ENCODE assay signal across 1 cellular context in genomic region chr1:43531906-43532584, GRCh38.
A peak's percentile ranks its signal among the peaks of the same experiment; 100 is the strongest.
TF ChIP-seq lines count a peak whose summit lies in the region.

No MANE protein-coding gene starts in this region.

TF ChIP-seq in K562, 482 proteins besides CTCF, POLR2A, EP300 and RAD21 (continued from another document):
- TF ChIP-seq TEAD4 (IDR thresholded peaks at IDR 0.05; ENCODE audit: low read length) (no peak), TEAD4 (CRISPR knock-in tag; IDR thresholded peaks at IDR 0.05; ENCODE audit: borderline replicate concordance) (0 out of 2 replicates have a peak, but pooled peaks have one; percentile 27), MIER1 (IDR thresholded peaks at IDR 0.05; ENCODE audit: low read depth) (no peak), ZNF143 (CRISPR knock-in tag; IDR thresholded peaks at IDR 0.05) (0 out of 2 replicates have a peak, but pooled peaks have one; percentile 29), CHD7 (IDR thresholded peaks at IDR 0.05; ENCODE audit: low read depth, low read length) (no peak), HDAC1 (IDR thresholded peaks at IDR 0.05) (0 out of 4 replicates have a peak, but pooled peaks of 1 of the 2 experiments have one; percentile 22)
